In the genomic region with DNA sequence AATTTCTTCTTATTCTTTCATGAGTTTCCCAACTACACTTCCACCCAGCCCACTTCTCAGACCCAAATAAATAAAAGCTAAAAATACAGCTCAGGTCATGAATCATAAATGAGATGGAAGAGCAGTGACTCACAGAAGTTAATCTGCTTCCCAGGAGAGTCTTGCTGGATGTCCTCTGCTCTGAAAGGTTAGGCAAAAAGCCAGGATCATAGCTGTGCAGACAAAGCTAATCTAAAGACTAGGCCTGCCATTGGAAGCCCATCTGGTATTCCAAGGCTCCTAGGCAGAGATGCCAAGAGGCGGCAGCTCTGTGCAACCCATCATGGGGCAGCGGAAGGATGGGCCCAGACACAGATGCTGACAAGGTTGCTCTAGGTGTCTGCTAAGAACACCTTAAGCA, we compare ENCODE assay signal across 13 cellular contexts. TPM values are rescaled to one million over a fixed set of nuclear protein-coding genes. Genes with fewer than 3 reads are reported as not detected.
A peak's percentile ranks its signal among the peaks of the same experiment; 100 is the strongest.
DNase-seq lines count a peak whose midpoint lies in the region; ATAC-seq and TF ChIP-seq lines count a peak whose summit lies in the region.
"Had no signal": no experiment of that assay in that cellular context is flagged by ENCODE, and none has a peak within 500 bp of the region (broad histone marks: within the 10 kb centered on the region; RNA-seq: fewer than 3 reads in every experiment).

No MANE protein-coding gene starts in this region.

- no peak for TF ChIP-seq CTCF in chondrocyte (IDR thresholded peaks at IDR 0.05)

- H3K27ac Mint-ChIP-seq in activated CD4-positive, alpha-beta memory T cell treated with anti-CD3 and anti-CD28 coated beads, Interleukin-2, amount 10 ng/mL, durations not matched to agents 7 days and 5 days, result peak overlapping the region; percentile 45
- no peak overlapping the region for H3K27ac Mint-ChIP-seq in activated CD4-positive, alpha-beta memory T cell treated with anti-CD3 and anti-CD28 coated beads for 36 hours
- peak overlapping the region; percentile 87 for H3K27ac Mint-ChIP-seq in chondrocyte (ENCODE audit: unreplicated experiment)
- H3K27ac Mint-ChIP-seq: T-helper 1 cell treated with Interleukin-12 subunit alpha and Interleukin-12 subunit beta and Interleukin-4 antibody, amounts not matched to agents 30 μg/mL and 1 μg/mL, for 36 hours had no signal

- H3K4me1 Mint-ChIP-seq in activated CD4-positive, alpha-beta memory T cell treated with anti-CD3 and anti-CD28 coated beads, Interleukin-2, amount 10 ng/mL, durations not matched to agents 7 days and 5 days, result peaks cover 25% of the 10 kb centered on the region
- peaks cover 11% of the 10 kb centered on the region for H3K4me1 Mint-ChIP-seq in activated CD4-positive, alpha-beta memory T cell treated with anti-CD3 and anti-CD28 coated beads for 36 hours (ENCODE audit: low read depth)
- H3K4me1 Mint-ChIP-seq in chondrocyte (ENCODE audit: low read depth), result peaks cover 71% of the 10 kb centered on the region

- intact Hi-C loops in activated CD4-positive, alpha-beta memory T cell treated with anti-CD3 and anti-CD28 coated beads for 36 hours (cut with micrococcal nuclease), result loop anchor here (1.0 to 5.0 kb wide), 3 partner anchors 10 to 62 kb away; a partner anchor contains a TSS

- H3K4me3 Mint-ChIP-seq in activated CD4-positive, alpha-beta memory T cell treated with anti-CD3 and anti-CD28 coated beads, Interleukin-2, amount 10 ng/mL, durations not matched to agents 7 days and 5 days, result no peak overlapping the region
- H3K4me3 Mint-ChIP-seq in activated CD4-positive, alpha-beta memory T cell treated with anti-CD3 and anti-CD28 coated beads for 36 hours, result no peak overlapping the region
- H3K4me3 Mint-ChIP-seq in chondrocyte (ENCODE audit: unreplicated experiment), result no peak overlapping the region
- H3K4me3 Mint-ChIP-seq: activated T-cell treated with anti-CD3 and anti-CD28 coated beads, Interleukin-2, amount 50 U/mL, for 4 hours; T-helper 1 cell treated with Interleukin-12 subunit alpha and Interleukin-12 subunit beta and Interleukin-4 antibody, amounts not matched to agents 30 μg/mL and 1 μg/mL, for 36 hours had no signal

- no peak for DNase-seq in activated CD4-positive, alpha-beta memory T cell treated with anti-CD3 and anti-CD28 coated beads, Interleukin-2, amount 10 ng/mL, durations not matched to agents 7 days and 5 days
- DNase-seq in activated CD4-positive, alpha-beta memory T cell treated with anti-CD3 and anti-CD28 coated beads for 36 hours, result no peak
- DNase-seq in NCI-H446 (lab: John Stamatoyannopoulos, UW) (peak; percentile 63 to 94), chondrocyte (ENCODE audit: low spot score) (no peak), renal cortical epithelial cell (ENCODE audit: low read depth) (peak; percentile 71)
- DNase-seq in stimulated activated CD4-positive, alpha-beta T cell treated with anti-CD3 and anti-CD28 coated beads, Interleukin-2, amount 100 ng/mL, for 24 hours, result no peak
- DNase-seq: activated T-cell treated with anti-CD3 and anti-CD28 coated beads, Interleukin-2, amount 50 U/mL, for 4 hours; dorsolateral prefrontal cortex; NCI-H526; upper lobe of left lung had no signal

- no peaks in the 10 kb centered on the region for H3K9me3 Mint-ChIP-seq in activated CD4-positive, alpha-beta memory T cell treated with anti-CD3 and anti-CD28 coated beads, Interleukin-2, amount 10 ng/mL, durations not matched to agents 7 days and 5 days
- H3K9me3 Mint-ChIP-seq in activated CD4-positive, alpha-beta memory T cell treated with anti-CD3 and anti-CD28 coated beads for 36 hours, result no peaks in the 10 kb centered on the region
- peaks cover 10% of the 10 kb centered on the region for H3K9me3 Mint-ChIP-seq in chondrocyte (ENCODE audit: low read depth)
- H3K9me3 Mint-ChIP-seq: activated T-cell treated with anti-CD3 and anti-CD28 coated beads, Interleukin-2, amount 50 U/mL, for 4 hours; T-helper 1 cell treated with Interleukin-12 subunit alpha and Interleukin-12 subunit beta and Interleukin-4 antibody, amounts not matched to agents 30 μg/mL and 1 μg/mL, for 36 hours had no signal

- peaks cover 18% of the 10 kb centered on the region for H3K27me3 Mint-ChIP-seq in activated CD4-positive, alpha-beta memory T cell treated with anti-CD3 and anti-CD28 coated beads, Interleukin-2, amount 10 ng/mL, durations not matched to agents 7 days and 5 days
- H3K27me3 Mint-ChIP-seq in activated CD4-positive, alpha-beta memory T cell treated with anti-CD3 and anti-CD28 coated beads for 36 hours, result peaks cover 25% of the 10 kb centered on the region
- H3K27me3 Mint-ChIP-seq in chondrocyte (ENCODE audit: low read depth), result no peaks in the 10 kb centered on the region

- ATAC-seq in GM18498 (IDR thresholded peaks at IDR 0.05; ENCODE audit: unreplicated experiment) (no peak), HG03432 (IDR thresholded peaks at IDR 0.05; ENCODE audit: unreplicated experiment) (no peak)

- peaks cover 7% of the 10 kb centered on the region for H3K36me3 Mint-ChIP-seq in activated CD4-positive, alpha-beta memory T cell treated with anti-CD3 and anti-CD28 coated beads, Interleukin-2, amount 10 ng/mL, durations not matched to agents 7 days and 5 days (ENCODE audit: low read depth)
- no peaks in the 10 kb centered on the region for H3K36me3 Mint-ChIP-seq in activated CD4-positive, alpha-beta memory T cell treated with anti-CD3 and anti-CD28 coated beads for 36 hours
- peaks cover 8% of the 10 kb centered on the region for H3K36me3 Mint-ChIP-seq in chondrocyte (ENCODE audit: low read depth)

- POLR2A ChIA-PET in activated CD4-positive, alpha-beta memory T cell treated with anti-CD3 and anti-CD28 coated beads, Interleukin-2, amount 10 ng/mL, durations not matched to agents 7 days and 5 days (lab: Charles Lee), result interaction anchor here (1.0 to 1.4 kb wide), 5 partner anchors 12 to 62 kb away, joined by 3 to 5 read pairs (median 4); a partner anchor contains a TSS
- POLR2A ChIA-PET in activated CD4-positive, alpha-beta memory T cell treated with anti-CD3 and anti-CD28 coated beads for 36 hours (lab: Charles Lee), result interaction anchor here (0.9 to 2.0 kb wide), 2 partner anchors 24 to 59 kb away, joined by 3 to 6 read pairs; a partner anchor contains a TSS

- CTCF ChIA-PET in activated CD4-positive, alpha-beta memory T cell treated with anti-CD3 and anti-CD28 coated beads, Interleukin-2, amount 10 ng/mL, durations not matched to agents 7 days and 5 days (lab: Charles Lee), result interaction anchor here (1.1 to 3.7 kb wide), 4 partner anchors 12 to 77 kb away, joined by 3 to 17 read pairs (median 4); no protein-coding TSS in a partner anchor
- CTCF ChIA-PET in activated CD4-positive, alpha-beta memory T cell treated with anti-CD3 and anti-CD28 coated beads for 36 hours (lab: Charles Lee), result interaction anchor here (1.3 to 1.4 kb wide), 2 partner anchors 36 to 100 kb away, joined by 3 to 7 read pairs; no protein-coding TSS in a partner anchor

RNA-seq across cellular contexts. Expression of a gene that starts 24.0 kb away (rescaled TPM):
- total RNA-seq in activated CD4-positive, alpha-beta memory T cell treated with anti-CD3 and anti-CD28 coated beads, Interleukin-2, amount 10 ng/mL, durations not matched to agents 7 days and 5 days, result 1 to 10 TPM; 1.9 to 2.8 TPM
- 1 to 10 TPM; 1.9 to 2.6 TPM for total RNA-seq in activated CD4-positive, alpha-beta memory T cell treated with anti-CD3 and anti-CD28 coated beads for 36 hours
- 35.3 to 61.8 TPM (median 35.6 TPM) in 3 replicates for total RNA-seq in chondrocyte
- total RNA-seq in renal cortical epithelial cell, result 0.89 and 7.3 TPM in 2 replicates

Comparison
In these comparisons a context has a peak if more than half of its experiments do, and no peak if none do; other contexts are left out.
1. DNase-seq: peak in NCI-H446 (2 of 2) and renal cortical epithelial cell (single experiment); none in activated CD4-positive, alpha-beta memory T cell treated with anti-CD3 and anti-CD28 coated beads, Interleukin-2, amount 10 ng/mL, durations not matched to agents 7 days and 5 days (single experiment), activated CD4-positive, alpha-beta memory T cell treated with anti-CD3 and anti-CD28 coated beads for 36 hours (single experiment), chondrocyte (single experiment) and stimulated activated CD4-positive, alpha-beta T cell treated with anti-CD3 and anti-CD28 coated beads, Interleukin-2, amount 100 ng/mL, for 24 hours (0 of 2).